8 cellular contexts compared by ENCODE assay signal in the genomic region with DNA sequence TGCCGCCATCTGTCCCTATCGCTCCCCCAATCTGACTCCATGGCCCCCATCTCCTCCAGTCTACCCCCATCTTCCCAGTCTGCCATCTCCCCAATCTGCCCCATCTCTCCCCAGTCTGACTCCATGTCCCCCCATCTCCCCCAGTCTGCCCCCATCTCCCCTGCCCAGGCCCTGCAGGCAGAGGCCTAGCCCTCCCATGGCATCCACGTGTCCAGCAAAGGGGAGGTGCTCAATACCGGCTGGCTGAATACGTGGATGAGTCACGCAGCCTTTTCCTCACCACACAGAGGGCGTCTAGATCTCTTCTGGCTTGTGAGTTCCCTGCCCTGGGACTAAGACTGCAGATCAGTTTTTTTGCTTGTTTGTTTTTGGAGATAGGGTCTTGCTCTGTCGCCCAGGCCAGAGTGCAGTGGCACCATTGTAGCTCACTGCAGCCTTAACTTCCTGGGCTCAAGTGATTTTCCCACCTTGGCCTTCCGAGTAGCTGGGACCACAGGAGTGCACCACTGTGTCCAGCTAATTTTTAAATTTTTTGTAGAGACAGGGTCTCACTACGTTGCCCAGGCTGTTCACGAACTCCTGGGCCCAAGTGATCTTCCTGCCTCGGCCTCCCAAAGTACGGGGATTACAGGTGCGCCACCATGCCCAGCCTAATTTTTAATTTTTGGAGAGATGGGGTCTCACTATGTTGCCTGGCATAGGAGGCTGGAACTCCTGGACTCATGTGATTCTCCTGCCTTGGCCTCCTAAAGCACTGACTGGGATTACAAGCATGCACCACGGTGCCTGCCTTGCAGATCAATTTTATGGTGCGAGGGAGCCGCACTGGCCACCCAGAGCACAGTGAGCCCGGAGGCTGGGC. TPM values are rescaled to one million over a fixed set of nuclear protein-coding genes. Genes with fewer than 3 reads are reported as not detected.
A peak's percentile ranks its signal among the peaks of the same experiment; 100 is the strongest.
DNase-seq lines count a peak whose midpoint lies in the region; ATAC-seq and TF ChIP-seq lines count a peak whose summit lies in the region.

No MANE protein-coding gene starts in this region.

- H3K36me3 Mint-ChIP-seq in T-helper 17 cell (ENCODE audit: low read depth) = no peaks in the 10 kb centered on the region

- DNase-seq in GM04503 (ENCODE audit: low read depth) (peak; percentile 75), LoVo (ENCODE audit: low spot score) (peak; percentile 93), T-helper 17 cell (peak in 2 of 3 donors; percentile 39 to 48), astrocyte of the cerebellum (ENCODE audit: low read depth) (peak; percentile 88), right atrium auricular region (ENCODE audit: low spot score) (peak; percentile 92), prostate gland (ENCODE audit: low spot score) (peak; percentile 84), vagina (ENCODE audit: extremely low spot score in 2 of 2) (peak in 1 of 2 donors; percentile 96), NCI-H1048 (lab: John Stamatoyannopoulos, UW) (no peak)

- ATAC-seq in T-helper 17 cell = peak; percentile 69

- peaks cover 36% of the 10 kb centered on the region for H3K4me1 Mint-ChIP-seq in T-helper 17 cell

- H3K9me3 ChIP-seq in T-helper 17 cell (ENCODE audit: control insufficient read depth, low read length, poor library complexity, severe bottlenecking) = no peaks in the 10 kb centered on the region
- H3K9me3 ChIP-seq in right atrium auricular region = no peaks in the 10 kb centered on the region
- no peaks in the 10 kb centered on the region for H3K9me3 ChIP-seq in prostate gland
- no peaks in the 10 kb centered on the region for H3K9me3 ChIP-seq in vagina

- TF ChIP-seq POLR2A in prostate gland (IDR thresholded peaks at IDR 0.05) = peak; percentile 51
- TF ChIP-seq POLR2A in vagina (IDR thresholded peaks at IDR 0.05) = no peak

- H3K4me3 ChIP-seq in astrocyte of the cerebellum (ENCODE audit: low read depth, low read length) (peak overlapping the region; percentile 62), right atrium auricular region (peak overlapping the region; percentile 58 to 82), prostate gland (peak overlapping the region; percentile 81 to 86), vagina (peak overlapping the region; percentile 62 to 82)

- H3K27me3 ChIP-seq in right atrium auricular region (no peaks in the 10 kb centered on the region), prostate gland (replicated peaks; ENCODE audit: insufficient read depth) (no peaks in the 10 kb centered on the region), vagina (no peaks in the 10 kb centered on the region)

- H3K4me1 ChIP-seq in right atrium auricular region (peaks cover 0 to 25% of the 10 kb centered on the region in 2 donors), prostate gland (replicated peaks) (peaks cover 7% of the 10 kb centered on the region), vagina (peaks cover 43% of the 10 kb centered on the region)

- H3K4me3 Mint-ChIP-seq in T-helper 17 cell = peak overlapping the region; percentile 80

- TF ChIP-seq CTCF in astrocyte of the cerebellum (IDR thresholded peaks at IDR 0.05; ENCODE audit: low read depth, low read length, missing control alignments) = no peak
- no peak for TF ChIP-seq CTCF in right atrium auricular region (IDR thresholded peaks at IDR 0.05)
- peak in 2 of 4 experiments; percentile 12 for TF ChIP-seq CTCF in prostate gland (IDR thresholded peaks at IDR 0.05)
- TF ChIP-seq CTCF in vagina (IDR thresholded peaks at IDR 0.05) = no peak

- H3K36me3 ChIP-seq in right atrium auricular region (peaks cover 6% of the 10 kb centered on the region), prostate gland (no peaks in the 10 kb centered on the region), vagina (peaks cover 0 to 4% of the 10 kb centered on the region in 2 donors)

- no peaks in the 10 kb centered on the region for H3K27me3 Mint-ChIP-seq in T-helper 17 cell

- WGBS in prostate gland = 51% methylated on average over 18 of the region's 18 CpGs

- intact Hi-C loops in prostate gland (cut with DNase I) (loop anchor here (2.0 kb wide), 1 partner anchor 16 kb away; a partner anchor contains a TSS), vagina (cut with DNase I) (loop anchor here (2.0 to 10.0 kb wide), 2 partner anchors 36 to 1686 kb away; no protein-coding TSS in a partner anchor)

- H3K27ac ChIP-seq in right atrium auricular region = peak overlapping the region; percentile 95 to 98
- H3K27ac ChIP-seq in prostate gland = peak overlapping the region; percentile 87 to 92
- H3K27ac ChIP-seq in vagina = peak overlapping the region; percentile 97

- in situ Hi-C loops in astrocyte of the cerebellum (cut with HindIII; ENCODE audit: low sequenced_read_pairs) = no loop called here

- H3K27ac Mint-ChIP-seq in T-helper 17 cell = peak overlapping the region; percentile 65

RNA-seq across cellular contexts. Expression of a gene that starts 15.3 kb away (rescaled TPM):
- 10 to 100 TPM; 17.9 to 22.2 TPM for total RNA-seq in T-helper 17 cell
- 10 to 100 TPM; 13.4 to 18.6 TPM for total RNA-seq in right atrium auricular region
- 10 to 100 TPM in 1 of 2 donors, 1 to 10 TPM in 1; 6.1 to 25.9 TPM for total RNA-seq in prostate gland
- 36.1 TPM for total RNA-seq in vagina

RNA-seq across cellular contexts. Expression of a gene that starts 46.0 kb away (rescaled TPM):
- not detected for total RNA-seq in T-helper 17 cell
- not detected for total RNA-seq in right atrium auricular region
- total RNA-seq in prostate gland = 1 to 10 TPM; 3.1 to 4.0 TPM
- 2.0 TPM for total RNA-seq in vagina

RNA-seq across cellular contexts. Expression of a gene that starts 53.7 kb away (rescaled TPM):
- total RNA-seq in T-helper 17 cell (10 to 100 TPM; 40.1 to 43.2 TPM), right atrium auricular region (1 to 10 TPM; 2.8 to 5.5 TPM), prostate gland (10 to 100 TPM; 11.3 to 17.0 TPM), vagina (10.8 TPM)

RNA-seq across cellular contexts. Expression of a gene that starts 58.9 kb away (rescaled TPM):
- total RNA-seq in T-helper 17 cell (under 1 TPM in 1 of 2 donors, not detected in 1; 0.25 TPM), right atrium auricular region (1 to 10 TPM; 4.6 to 6.9 TPM), prostate gland (10 to 100 TPM in 1 of 2 donors, 1 to 10 TPM in 1; 7.4 to 11.5 TPM), vagina (8.3 TPM)
